ENCODE assay signal across 8 cellular contexts in the genomic region with DNA sequence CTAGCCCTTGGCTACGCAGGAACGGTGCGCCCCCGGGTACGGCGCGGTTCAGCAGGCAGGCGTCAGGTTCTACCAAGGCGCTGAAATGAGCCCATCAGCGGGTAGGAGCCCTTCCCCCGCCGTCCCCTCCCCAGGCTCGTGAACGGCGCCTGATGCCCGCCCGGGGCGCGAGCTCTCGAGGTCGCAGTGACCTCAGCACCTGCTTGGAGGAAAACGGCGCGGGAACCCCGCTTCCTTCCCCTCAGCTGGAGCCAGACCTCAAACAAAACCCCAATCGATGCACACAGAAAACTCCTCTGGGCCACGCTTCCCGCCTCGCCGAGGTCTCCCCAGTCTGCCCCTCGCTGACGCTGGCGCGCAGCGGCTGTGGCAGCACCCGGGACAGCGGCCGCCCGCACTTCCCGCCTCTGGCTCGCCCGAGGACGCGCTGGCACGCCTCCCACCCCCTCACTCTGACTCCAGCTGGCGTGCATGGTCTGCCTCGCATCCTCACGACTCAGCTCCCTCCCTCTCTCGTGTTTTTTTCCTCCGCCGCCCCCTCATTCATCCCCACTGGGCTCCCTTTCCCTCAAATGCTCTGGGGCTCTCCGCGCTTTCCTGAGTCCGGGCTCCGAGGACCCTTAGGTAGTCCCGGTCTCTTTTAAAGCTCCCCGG. TPM values are rescaled to one million over a fixed set of nuclear protein-coding genes. Genes with fewer than 3 reads are reported as not detected.
DNase-seq lines count a peak whose midpoint lies in the region; ATAC-seq and TF ChIP-seq lines count a peak whose summit lies in the region.

No MANE protein-coding gene starts in this region.

- H3K36me3 Mint-ChIP-seq in effector memory CD8-positive, alpha-beta T cell (ENCODE audit: insufficient read depth) = no peaks in the 10 kb centered on the region

- H3K4me1 ChIP-seq in ES-I3 (ENCODE audit: insufficient read depth, low read length) = peaks cover 18% of the 10 kb centered on the region

- H3K27me3 Mint-ChIP-seq in effector memory CD8-positive, alpha-beta T cell = peaks cover 90 to 96% of the 10 kb centered on the region in 2 donors

- no peaks in the 10 kb centered on the region for H3K36me3 ChIP-seq in ES-I3 (ENCODE audit: insufficient read depth, low read length)

- DNase-seq in NCI-H2196 treated with DMSO at 0.1 percent for 48 hours (lab: John Stamatoyannopoulos, UW; ENCODE audit: unreplicated experiment) (peak; percentile 41), omental fat pad (ENCODE audit: low spot score) (no peak), NCI-H446 treated with DMSO at 0.1 percent for 48 hours (lab: John Stamatoyannopoulos, UW) (no peak)
- no peak for DNase-seq in effector memory CD8-positive, alpha-beta T cell

- no peak overlapping the region for H3K27ac Mint-ChIP-seq in effector memory CD8-positive, alpha-beta T cell

- H3K4me1 Mint-ChIP-seq in effector memory CD8-positive, alpha-beta T cell (ENCODE audit: low read depth in 2 of 2) = peaks cover 15 to 16% of the 10 kb centered on the region in 2 donors

- no peak for TF ChIP-seq CTCF in omental fat pad (IDR thresholded peaks at IDR 0.05)

- peak overlapping the region; percentile 59 for H3K4me3 Mint-ChIP-seq in effector memory CD8-positive, alpha-beta T cell

- H3K9ac ChIP-seq in ES-I3 (ENCODE audit: low read depth, low read length) = peak overlapping the region; percentile 63; the same call in 1 of the 2 replicates

- no peaks in the 10 kb centered on the region for H3K9me3 ChIP-seq in ES-I3 (ENCODE audit: control insufficient read depth, insufficient read depth, low read length)

- H3K9me3 Mint-ChIP-seq in effector memory CD8-positive, alpha-beta T cell = no peaks in the 10 kb centered on the region

- ATAC-seq in effector memory CD8-positive, alpha-beta T cell (replicated peaks) = no peak
- ATAC-seq in omental fat pad (ENCODE audit: low FRiP score) = peak; percentile 67
- ATAC-seq in esophagus mucosa = no peak
- ATAC-seq in GM21619 (IDR thresholded peaks at IDR 0.05; ENCODE audit: unreplicated experiment) = no peak
- ATAC-seq in GM21717 (IDR thresholded peaks at IDR 0.05; ENCODE audit: unreplicated experiment) = no peak

RNA-seq across cellular contexts. Expression of gene GAD2, which starts 0.5 kb away (rescaled TPM):
- total RNA-seq in omental fat pad (not detected), esophagus mucosa (not detected)
